ENCODE assay signal across 6 cellular contexts in the genomic region with DNA sequence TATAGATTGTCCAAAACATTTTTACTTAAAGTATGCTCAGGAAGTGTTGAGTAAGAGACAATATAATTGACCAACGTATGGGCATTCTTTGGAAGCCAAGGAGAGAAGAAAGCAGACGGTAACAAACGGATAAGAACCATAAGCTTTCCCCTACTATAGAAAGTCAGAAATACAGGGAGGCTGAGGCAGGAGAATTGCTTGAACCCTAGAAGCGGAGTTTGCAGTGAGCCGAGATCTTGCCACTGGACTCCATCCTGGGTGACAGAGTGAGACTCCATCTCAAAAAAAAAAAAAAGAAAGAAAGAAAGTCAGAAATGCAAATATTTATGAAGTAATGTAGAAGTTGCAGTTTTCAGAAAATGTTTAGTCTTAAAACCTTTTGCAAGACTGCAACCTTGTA. TPM values are rescaled to one million over a fixed set of nuclear protein-coding genes. Genes with fewer than 3 reads are reported as not detected.
"Had no signal": no experiment of that assay in that cellular context is flagged by ENCODE, and none has a peak within 500 bp of the region (broad histone marks: within the 10 kb centered on the region; RNA-seq: fewer than 3 reads in every experiment).

No MANE protein-coding gene starts in this region.

- ATAC-seq: HepG2, K562 had no signal

- DNase-seq: IMR-90, KBM-7, KG1 had no signal

- H3K4me3 ChIP-seq: K562 had no signal

- H3K27ac ChIP-seq: HL-60 had no signal

RNA-seq across cellular contexts. Expression of a gene that starts 51.6 kb away (rescaled TPM):
- total RNA-seq: HepG2 had no signal
